18 cellular contexts compared by ENCODE assay signal in the genomic region with DNA sequence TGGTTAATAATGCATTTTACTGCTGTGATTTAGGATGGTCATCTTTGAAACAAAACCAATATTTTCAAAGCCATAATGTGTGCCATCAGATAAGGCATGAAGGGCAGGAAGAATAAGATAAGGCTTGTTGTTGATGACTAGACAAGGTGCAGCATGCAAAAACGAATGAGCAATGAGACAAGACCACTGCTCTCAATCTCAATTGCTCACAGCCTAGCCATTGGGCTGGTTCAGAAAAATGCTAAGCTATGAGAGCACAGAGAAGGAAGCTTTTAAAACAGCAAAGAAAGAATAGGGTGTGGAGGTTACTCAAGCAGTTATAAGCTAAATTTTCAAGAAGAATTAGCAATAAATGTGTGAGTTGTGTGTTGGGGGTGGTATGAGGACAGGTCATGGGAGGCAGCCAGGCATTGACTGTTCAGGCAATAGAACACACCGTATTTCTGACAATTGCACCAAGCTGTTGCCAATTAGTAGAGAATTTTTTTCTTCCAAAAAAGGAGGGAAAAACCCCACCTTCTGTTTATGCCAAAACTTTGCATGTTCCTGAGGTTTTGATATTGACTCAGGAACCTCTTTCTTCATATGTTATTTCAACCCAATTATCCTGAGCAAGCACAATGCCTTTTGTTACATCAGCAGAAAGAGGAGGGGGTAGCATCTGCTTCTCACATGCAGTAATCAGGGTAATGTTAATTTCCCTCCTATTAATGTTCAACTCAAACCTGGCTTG.
"Had no signal": no experiment of that assay in that cellular context is flagged by ENCODE, and none has a peak within 500 bp of the region (broad histone marks: within the 10 kb centered on the region; RNA-seq: fewer than 3 reads in every experiment).

No MANE protein-coding gene starts in this region.

- H3K4me1 Mint-ChIP-seq: activated naive CD8-positive, alpha-beta T cell treated with anti-CD3 and anti-CD28 coated beads, Interleukin-2, amount 10 ng/mL, durations not matched to agents 7 days and 5 days; naive B cell had no signal

- H3K9ac ChIP-seq: neural progenitor cell had no signal

- H3K4me3 ChIP-seq: neural progenitor cell, psoas muscle, right lobe of liver, smooth muscle cell, suprapubic skin had no signal

- H3K4me2 ChIP-seq: neural progenitor cell had no signal

- H3K4me1 ChIP-seq: psoas muscle, right lobe of liver had no signal

- H3K27me3 Mint-ChIP-seq: activated naive CD8-positive, alpha-beta T cell treated with anti-CD3 and anti-CD28 coated beads, Interleukin-2, amount 10 ng/mL, durations not matched to agents 7 days and 5 days; naive B cell; stimulated activated naive CD8-positive, alpha-beta T cell treated with anti-CD3 and anti-CD28 coated beads, Interleukin-15, Interleukin-2, amounts not matched to agents 100 ng/mL and 50 ng/mL, for 24 hours; type B pancreatic cell had no signal

- ATAC-seq: esophagus mucosa, psoas muscle, right lobe of liver had no signal

- DNase-seq: activated CD4-positive, CD25-positive, alpha-beta regulatory T cell treated with anti-CD3 and anti-CD28 coated beads, Interleukin-2, amount 50 U/mL, for 72 hours; activated naive CD4-positive, alpha-beta T cell; activated naive CD8-positive, alpha-beta T cell treated with anti-CD3 and anti-CD28 coated beads, Interleukin-2, amount 10 ng/mL, durations not matched to agents 7 days and 5 days; activated T-cell treated with anti-CD3 and anti-CD28 coated beads for 4 hours; anterior cingulate cortex; naive B cell; psoas muscle; right lobe of liver; T-helper 1 cell; T1000 had no signal

- H3K9me3 Mint-ChIP-seq: naive B cell; neural progenitor cell; stimulated activated naive CD8-positive, alpha-beta T cell treated with anti-CD3 and anti-CD28 coated beads, Interleukin-15, Interleukin-2, amounts not matched to agents 100 ng/mL and 50 ng/mL, for 24 hours; type B pancreatic cell had no signal

- H3K36me3 ChIP-seq: neural progenitor cell, right lobe of liver, suprapubic skin had no signal

- FAIRE-seq: endometrium, islet of Langerhans had no signal

- H3K4me3 Mint-ChIP-seq: activated naive CD8-positive, alpha-beta T cell treated with anti-CD3 and anti-CD28 coated beads, Interleukin-2, amount 10 ng/mL, durations not matched to agents 7 days and 5 days; naive B cell; neural progenitor cell; stimulated activated naive CD8-positive, alpha-beta T cell treated with anti-CD3 and anti-CD28 coated beads, Interleukin-15, Interleukin-2, amounts not matched to agents 100 ng/mL and 50 ng/mL, for 24 hours; type B pancreatic cell had no signal

- H3K9me3 ChIP-seq: psoas muscle, right lobe of liver, suprapubic skin had no signal

- H3K27ac ChIP-seq: neural progenitor cell, psoas muscle, right lobe of liver, suprapubic skin had no signal

- H3K27ac Mint-ChIP-seq: activated naive CD8-positive, alpha-beta T cell treated with anti-CD3 and anti-CD28 coated beads, Interleukin-2, amount 10 ng/mL, durations not matched to agents 7 days and 5 days; neural progenitor cell; stimulated activated naive CD8-positive, alpha-beta T cell treated with anti-CD3 and anti-CD28 coated beads, Interleukin-15, Interleukin-2, amounts not matched to agents 100 ng/mL and 50 ng/mL, for 24 hours; type B pancreatic cell had no signal

- H3K36me3 Mint-ChIP-seq: activated naive CD8-positive, alpha-beta T cell treated with anti-CD3 and anti-CD28 coated beads, Interleukin-2, amount 10 ng/mL, durations not matched to agents 7 days and 5 days; neural progenitor cell; type B pancreatic cell had no signal

- H3K27me3 ChIP-seq: neural progenitor cell, right lobe of liver, suprapubic skin had no signal
